ENCODE assay signal across 8 cellular contexts in the genomic region with DNA sequence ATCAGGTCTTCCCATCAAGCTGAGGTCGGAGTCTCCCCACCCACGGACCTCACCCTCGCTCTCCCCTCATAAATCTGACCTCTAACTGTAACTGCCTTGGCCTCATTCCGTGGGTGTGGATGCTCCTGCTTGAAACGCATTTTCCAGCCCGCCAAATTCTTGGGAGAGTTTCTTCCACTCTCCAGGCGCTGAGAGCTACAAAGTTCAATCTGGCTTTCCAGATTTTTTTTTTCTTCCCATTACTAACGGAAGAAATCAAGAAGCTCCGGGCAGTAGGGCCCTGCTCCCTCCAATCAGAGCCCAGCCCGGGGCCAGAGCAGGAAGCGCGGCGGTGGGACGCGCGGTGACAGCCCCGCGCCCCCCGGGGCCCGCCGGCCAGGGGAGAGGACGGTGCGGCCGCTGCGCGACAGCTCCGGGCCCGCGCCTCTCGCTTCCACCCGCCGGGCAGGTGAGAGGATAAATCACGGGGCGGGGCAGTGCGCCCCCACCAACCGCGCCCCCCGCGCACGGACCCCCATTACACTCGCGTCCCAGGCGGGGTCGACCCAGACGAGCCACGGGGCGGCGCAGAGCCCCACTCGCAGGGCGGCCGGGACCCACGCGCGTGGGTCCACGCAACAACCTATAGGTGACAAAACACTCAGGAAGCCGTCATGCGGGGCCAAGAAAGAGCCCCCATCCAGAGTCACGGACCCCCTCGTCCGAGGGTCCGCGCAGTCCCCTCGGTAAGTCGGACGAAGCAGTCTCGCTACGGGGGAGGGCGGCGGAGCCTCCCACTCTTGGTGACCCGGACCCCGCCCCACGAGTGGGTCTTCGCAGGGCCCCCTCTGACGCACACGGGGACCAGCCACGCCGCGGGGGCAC. TPM values are rescaled to one million over a fixed set of nuclear protein-coding genes. Genes with fewer than 3 reads are reported as not detected.
DNase-seq lines count a peak whose midpoint lies in the region; ATAC-seq and TF ChIP-seq lines count a peak whose summit lies in the region.

No MANE protein-coding gene starts in this region.

- peak; percentile 72 for DNase-seq in Daoy (ENCODE audit: low read depth)
- peak; percentile 77 for DNase-seq in SK-N-SH
- no peak for DNase-seq in chondrocyte (ENCODE audit: low spot score)
- DNase-seq in left lung: peak in 1 of 2 donors; percentile 83
- no peak for DNase-seq in suprapubic skin (ENCODE audit: low spot score in 2 of 2)
- no peak for DNase-seq in dedifferentiated amniotic fluid mesenchymal stem cell (ENCODE audit: extremely low spot score)
- DNase-seq in germinal center (ENCODE audit: low spot score): no peak

- no peaks in the 10 kb centered on the region for H3K27me3 ChIP-seq in SK-N-SH (ENCODE audit: insufficient read depth)
- H3K27me3 ChIP-seq in left lung: peaks cover 0 to 31% of the 10 kb centered on the region in 2 donors
- H3K27me3 ChIP-seq in suprapubic skin: no peaks in the 10 kb centered on the region

- peak overlapping the region; percentile 96 for H3K4me3 Mint-ChIP-seq in chondrocyte (ENCODE audit: unreplicated experiment)

- TF ChIP-seq EP300 in SK-N-SH (IDR thresholded peaks at IDR 0.05; ENCODE audit: borderline replicate concordance in 1 of 2, low read depth in 1 of 2, low read length in 1 of 2): no peak
- no peak for TF ChIP-seq EP300 in suprapubic skin (IDR thresholded peaks at IDR 0.05)

- no peak for TF ChIP-seq POLR2A in suprapubic skin (IDR thresholded peaks at IDR 0.05)

- intact Hi-C loops in left lung (cut with DNase I): no loop called here

- H3K4me3 ChIP-seq in SK-N-SH (ENCODE audit: low read depth in 2 of 2, low read length in 1 of 2) (peak overlapping the region; percentile 83 to 95), left lung (peak overlapping the region; percentile 74 to 86), suprapubic skin (peak overlapping the region; percentile 82)

- H4K20me1 ChIP-seq in SK-N-SH (ENCODE audit: insufficient read depth): peaks cover 45% of the 10 kb centered on the region

- POLR2A ChIA-PET in SK-N-SH (lab: Yijun Ruan, JAX): interaction anchor here (0.6 to 1.1 kb wide), 3 partner anchors 10 to 110 kb away, joined by 3 to 12 read pairs (median 3); no protein-coding TSS in a partner anchor

- CTCF ChIA-PET in SK-N-SH (lab: Yijun Ruan, JAX): interaction anchor here (0.7 to 13.5 kb wide), 26 partner anchors 9 to 238 kb away, joined by 3 to 116 read pairs (median 4); no protein-coding TSS in a partner anchor

- H3K27me3 Mint-ChIP-seq in chondrocyte (ENCODE audit: low read depth): no peaks in the 10 kb centered on the region

- TF ChIP-seq RAD21 in SK-N-SH (IDR thresholded peaks at IDR 0.05; ENCODE audit: low read length): no peak

- H3K4me1 ChIP-seq in SK-N-SH (ENCODE audit: control insufficient read depth in 1 of 2, insufficient read depth in 2 of 2, low read depth in 1 of 2, low read length in 1 of 2): peaks cover 17 to 22% of the 10 kb centered on the region in 2 experiments; a peak in 2 of 4 replicates
- H3K4me1 ChIP-seq in left lung: peaks cover 0 to 29% of the 10 kb centered on the region in 2 donors
- peaks cover 29% of the 10 kb centered on the region for H3K4me1 ChIP-seq in suprapubic skin

- ATAC-seq in left lung (peak; percentile 34), GM21515 (IDR thresholded peaks at IDR 0.05; ENCODE audit: unreplicated experiment) (no peak)

- H3K9me3 ChIP-seq in SK-N-SH: no peaks in the 10 kb centered on the region
- no peaks in the 10 kb centered on the region for H3K9me3 ChIP-seq in left lung
- H3K9me3 ChIP-seq in suprapubic skin: no peaks in the 10 kb centered on the region

- H3K27ac ChIP-seq in SK-N-SH (ENCODE audit: low read depth in 2 of 2, low read length in 1 of 2) (peak overlapping the region; percentile 82 to 85), left lung (peak overlapping the region; percentile 81 to 87), suprapubic skin (peak overlapping the region; percentile 94)

- H3K9ac ChIP-seq in SK-N-SH: peak overlapping the region; percentile 92

- H3F3A ChIP-seq in SK-N-SH (replicated peaks; ENCODE audit: insufficient read depth): peaks cover 16% of the 10 kb centered on the region

- H3K9me2 ChIP-seq in SK-N-SH: no peaks in the 10 kb centered on the region

- peaks cover 55% of the 10 kb centered on the region for H3K4me1 Mint-ChIP-seq in chondrocyte (ENCODE audit: low read depth)

- no peaks in the 10 kb centered on the region for H3K9me3 Mint-ChIP-seq in chondrocyte (ENCODE audit: low read depth)

- H3K36me3 ChIP-seq in SK-N-SH (replicated peaks in 1 of 2; ENCODE audit: control insufficient read depth in 1 of 2, insufficient read depth in 2 of 2, low read length in 1 of 2) (peaks cover 0 to 6% of the 10 kb centered on the region in 2 experiments), left lung (no peaks in the 10 kb centered on the region), suprapubic skin (no peaks in the 10 kb centered on the region)

- H3K79me2 ChIP-seq in SK-N-SH (ENCODE audit: insufficient read depth): peaks cover 65% of the 10 kb centered on the region

- under 1% methylated on average over 39 of the region's 78 CpGs for WGBS in SK-N-SH (ENCODE audit: low lambda C conversion rate)
- WGBS in suprapubic skin: 2% methylated on average over 31 of the region's 78 CpGs

- H2AFZ ChIP-seq in SK-N-SH (ENCODE audit: low read depth): no peak overlapping the region

- no peaks in the 10 kb centered on the region for H3K36me3 Mint-ChIP-seq in chondrocyte (ENCODE audit: low read depth)

- H3K4me2 ChIP-seq in SK-N-SH: peak overlapping the region; percentile 89

- no peak for TF ChIP-seq CTCF in SK-N-SH (IDR thresholded peaks at IDR 0.05)
- no peak for TF ChIP-seq CTCF in chondrocyte (IDR thresholded peaks at IDR 0.05)
- no peak for TF ChIP-seq CTCF in left lung (IDR thresholded peaks at IDR 0.05)
- no peak for TF ChIP-seq CTCF in suprapubic skin (IDR thresholded peaks at IDR 0.05)

- peak overlapping the region; percentile 98 for H3K27ac Mint-ChIP-seq in chondrocyte (ENCODE audit: unreplicated experiment)

TF ChIP-seq in SK-N-SH, 30 proteins besides CTCF, POLR2A, EP300 and RAD21:
- TF ChIP-seq TAF1 (IDR thresholded peaks at IDR 0.05; ENCODE audit: borderline replicate concordance, low read depth, low read length): no peak
- TF ChIP-seq, protein P1, sequence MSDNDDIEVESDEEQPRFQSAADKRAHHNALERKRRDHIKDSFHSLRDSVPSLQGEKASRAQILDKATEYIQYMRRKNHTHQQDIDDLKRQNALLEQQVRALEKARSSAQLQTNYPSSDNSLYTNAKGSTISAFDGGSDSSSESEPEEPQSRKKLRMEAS (IDR thresholded peaks at IDR 0.05; ENCODE audit: low read depth): no peak
- no peak for TF ChIP-seq NFIC (IDR thresholded peaks at IDR 0.05; ENCODE audit: borderline replicate concordance)
- TF ChIP-seq GABPA (IDR thresholded peaks at IDR 0.05; ENCODE audit: low read depth): 0 out of 2 replicates have a peak, but pooled peaks have one; percentile 23
- no peak for TF ChIP-seq FOSL2 (IDR thresholded peaks at IDR 0.05; ENCODE audit: borderline replicate concordance, low read depth)
- TF ChIP-seq SMC3 (IDR thresholded peaks at IDR 0.05; ENCODE audit: low read depth, low read length): no peak
- 0 out of 2 replicates have a peak, but pooled peaks have one; percentile 31 for TF ChIP-seq SIN3A (IDR thresholded peaks at IDR 0.05; ENCODE audit: borderline replicate concordance, low read depth, low read length)
TF ChIP-seq in SK-N-SH: peak in this region for 2.

RNA-seq across cellular contexts. Expression of a gene that starts 0.9 kb away (rescaled TPM):
- 34.4 and 42.0 TPM in 2 replicates for total RNA-seq in Daoy (2014; rRNA removed; shearing (Covaris generic))
- polyA plus RNA-seq in SK-N-SH (2012; rRNA removed): 40.6 and 67.9 TPM in 2 replicates
- polyA plus RNA-seq in SK-N-SH (2012; cell fraction: cytosol; rRNA removed): 48.9 and 59.9 TPM in 2 replicates
- polyA plus RNA-seq in SK-N-SH (2012; cell fraction: nucleus; rRNA removed): 89.8 and 105 TPM in 2 replicates
- total RNA-seq in chondrocyte: 107 to 119 TPM (median 118 TPM) in 3 replicates
- total RNA-seq in left lung: 10 to 100 TPM; 24.9 to 31.4 TPM
- 10 to 100 TPM in 3 of 4 donors, 1 to 10 TPM in 1; 8.3 to 27.1 (median 11.1) TPM for total RNA-seq in suprapubic skin

Comparison
In these comparisons a context has a peak if more than half of its experiments do, and no peak if none do; other contexts are left out.
1. DNase-seq: peak in Daoy (single experiment) and SK-N-SH (single experiment); none in chondrocyte (single experiment), suprapubic skin (0 of 2), dedifferentiated amniotic fluid mesenchymal stem cell (single experiment) and germinal center (single experiment).
2. Peak in every context shown above with its lines, with median percentiles within 50 percentile points of each other: H3K27ac ChIP-seq and H3K4me3 ChIP-seq.